In the genomic region with DNA sequence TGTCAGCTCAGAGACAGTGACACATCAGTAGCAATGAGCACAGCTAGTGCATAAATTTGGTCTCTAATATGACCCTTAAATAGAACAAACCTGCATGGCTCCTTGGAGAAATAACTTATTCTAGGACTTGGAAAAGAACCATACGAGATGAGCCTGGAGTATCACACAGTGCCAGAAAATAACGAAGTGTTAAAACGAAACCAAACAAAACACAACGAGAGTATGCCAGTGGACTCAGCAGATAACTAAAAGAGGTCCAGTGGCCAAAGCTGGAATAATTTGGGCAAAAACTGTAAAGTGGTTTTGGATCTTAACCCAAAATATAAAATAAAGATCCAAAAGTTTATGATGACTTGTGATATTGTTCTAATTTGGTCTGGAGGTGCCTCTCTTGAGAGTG, we compare ENCODE assay signal across 25 cellular contexts.
"Had no signal": no experiment of that assay in that cellular context is flagged by ENCODE, and none has a peak within 500 bp of the region (broad histone marks: within the 10 kb centered on the region; RNA-seq: fewer than 3 reads in every experiment).

No MANE protein-coding gene starts in this region.

- H3K27me3 ChIP-seq: colonic mucosa, esophagus squamous epithelium, gastrocnemius medialis, heart right ventricle, left lung had no signal

- H3K9me3 ChIP-seq: colonic mucosa, esophagus squamous epithelium, gastrocnemius medialis, left lung, lower lobe of right lung had no signal

- H3K4me3 ChIP-seq: colonic mucosa, esophagus squamous epithelium, gastrocnemius medialis, heart right ventricle, left lung, lower lobe of right lung had no signal

- FAIRE-seq: endometrium, islet of Langerhans, keratinocyte had no signal

- H3K36me3 ChIP-seq: colonic mucosa, esophagus squamous epithelium, gastrocnemius medialis, heart right ventricle, left lung, lower lobe of right lung had no signal

- H3K4me1 ChIP-seq: colonic mucosa, esophagus squamous epithelium, gastrocnemius medialis, heart right ventricle, left lung, lower lobe of right lung had no signal

- H3K27ac ChIP-seq: colonic mucosa, epithelial cell of prostate, esophagus squamous epithelium, gastrocnemius medialis, heart right ventricle, left lung, lower lobe of right lung had no signal

- ATAC-seq: effector memory CD8-positive, alpha-beta T cell; esophagus mucosa; gastrocnemius medialis; heart right ventricle; left cardiac atrium; left lung; left ventricle myocardium superior; lower lobe of right lung had no signal

- DNase-seq: colonic mucosa; cortex of kidney; effector CD8-positive, alpha-beta T cell; effector memory CD8-positive, alpha-beta T cell; endodermal cell; erythroblast; esophagus squamous epithelium; foreskin fibroblast; foreskin melanocyte; gastrocnemius medialis; glutamatergic neuron; head of caudate nucleus; heart right ventricle; hippocampal formation; left cardiac atrium; left lung; left ventricle myocardium superior; lower lobe of right lung; mesenchymal stem cell; midbrain had no signal
